ENCODE assay signal across 1 cellular context in genomic region chr3:134299888-134300206, GRCh38.
TF ChIP-seq lines count a peak whose summit lies in the region.

No MANE protein-coding gene starts in this region.

TF ChIP-seq in SK-N-SH treated with all-trans-retinoic acid at 6 μM for 48 hours, 23 proteins besides CTCF, POLR2A, EP300 and RAD21 (continued from another document):
- TF ChIP-seq CSRNP3 (CRISPR knock-in tag; IDR thresholded peaks at IDR 0.05) = no peak
- no peak for TF ChIP-seq TOX (CRISPR knock-in tag; IDR thresholded peaks at IDR 0.05; ENCODE audit: borderline replicate concordance)
- TF ChIP-seq CSDC2 (CRISPR knock-in tag; IDR thresholded peaks at IDR 0.05) = no peak
